8 cellular contexts compared by ENCODE assay signal in the genomic region with DNA sequence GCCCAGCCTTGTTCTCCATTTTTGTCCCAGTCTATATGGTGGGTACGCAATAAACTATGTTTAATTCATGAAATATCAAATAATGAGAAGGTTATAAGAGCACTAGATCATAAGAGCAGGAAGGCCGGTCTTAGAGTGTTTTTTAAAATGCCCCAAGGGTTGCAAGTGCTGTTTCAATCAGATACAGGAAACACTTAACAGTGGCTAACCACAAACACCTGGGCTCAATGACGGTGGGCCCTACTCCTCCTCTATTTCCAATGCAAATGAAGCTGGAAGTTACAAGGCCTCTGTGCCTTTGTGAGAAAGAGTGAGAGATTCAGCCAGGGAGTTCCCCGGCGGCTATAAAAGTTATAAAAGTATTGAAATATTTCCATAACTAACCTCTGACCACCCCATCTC. TPM values are rescaled to one million over a fixed set of nuclear protein-coding genes. Genes with fewer than 3 reads are reported as not detected.
A peak's percentile ranks its signal among the peaks of the same experiment; 100 is the strongest.
DNase-seq lines count a peak whose midpoint lies in the region; ATAC-seq, FAIRE-seq and TF ChIP-seq lines count a peak whose summit lies in the region.

No MANE protein-coding gene starts in this region.

- no peak overlapping the region for H3K27ac ChIP-seq in K562 (ENCODE audit: extremely low read depth, low read depth, low read length)
- H3K27ac ChIP-seq in thyroid gland, result no peak overlapping the region

- no peaks in the 10 kb centered on the region for H3K79me2 ChIP-seq in K562 (ENCODE audit: control insufficient read depth, insufficient read depth, low read length)

- DNase-seq in K562 (ENCODE audit: extremely low read depth in 1 of 4, low spot score in 3 of 4) (peak in 2 of 4 experiments; percentile 31 to 42), thyroid gland (no peak), ureter (ENCODE audit: low spot score) (no peak), AG08396 (ENCODE audit: low spot score) (no peak)
- peak; percentile 20 to 21 for DNase-seq in stimulated activated CD8-positive, alpha-beta memory T cell treated with anti-CD3 and anti-CD28 coated beads, Interleukin-2, amount 100 ng/mL, for 1 hour (ENCODE audit: low read depth in 2 of 2)

- no peak overlapping the region for H3K9ac ChIP-seq in K562 (ENCODE audit: insufficient read depth in 1 of 2, low read depth in 2 of 2, low read length in 2 of 2)

- no peak overlapping the region for H3K4me2 ChIP-seq in K562 (ENCODE audit: insufficient read depth, low read length)

- no peaks in the 10 kb centered on the region for H3K36me3 ChIP-seq in K562 (ENCODE audit: control insufficient read depth, insufficient read depth, low read length)
- H3K36me3 ChIP-seq in thyroid gland, result no peaks in the 10 kb centered on the region

- CTCF ChIA-PET in K562 (lab: Yijun Ruan, JAX; ENCODE audit: low intra/inter-chr PET ratio), result no interaction called here

- H4K20me1 ChIP-seq in K562 (replicated peaks; ENCODE audit: control insufficient read depth, insufficient read depth, low read length), result no peaks in the 10 kb centered on the region

- WGBS in K562 (ENCODE audit: insufficient coverage, low coverage, missing lambda C conversion rate), result 29% methylated on average over 5 of the region's 5 CpGs
- WGBS in thyroid gland, 2 donors, result 60 to 66% methylated on average over 5 of the region's 5 CpGs

- no peak for TF ChIP-seq CTCF in K562 (IDR thresholded peaks at IDR 0.05 in 2 of 3, conservative IDR thresholded peaks at IDR 0.05 in 1 of 3; ENCODE audit: insufficient read depth in 2 of 3, low read depth in 1 of 3, low read length in 3 of 3)
- TF ChIP-seq CTCF in thyroid gland (IDR thresholded peaks at IDR 0.05), result no peak

- in situ Hi-C loops in K562 (cut with MboI), result no loop called here

- no peak for TF ChIP-seq RAD21 in K562 (CRISPR knock-in tag; conservative IDR thresholded peaks at IDR 0.05 in 1 of 2, IDR thresholded peaks at IDR 0.05 in 1 of 2)

- H3K9me3 ChIP-seq in K562 (replicated peaks; ENCODE audit: control insufficient read depth, insufficient read depth, low read depth, low read length) (no peaks in the 10 kb centered on the region; the same call in 1 of the 2 replicates), thyroid gland (no peaks in the 10 kb centered on the region)

- peak; percentile 92 for ATAC-seq in HG03060 (IDR thresholded peaks at IDR 0.05; ENCODE audit: low read depth, unreplicated experiment)
- peak; percentile 44; the same call in 2 of the 3 replicates for ATAC-seq in K562

- FAIRE-seq in K562 (lab: Jason Lieb, UNC), result no peak

- H3K4me1 ChIP-seq in K562 (replicated peaks in 1 of 2; ENCODE audit: control insufficient read depth in 2 of 2, insufficient read depth in 2 of 2, low read length in 2 of 2) (peaks cover 3 to 6% of the 10 kb centered on the region in 2 experiments; a peak in 2 of 5 replicates), thyroid gland (no peaks in the 10 kb centered on the region)

- H3K4me3 ChIP-seq in K562, result no peak overlapping the region
- no peak overlapping the region for H3K4me3 ChIP-seq in thyroid gland (replicated peaks in 1 of 3)

- 0 out of 2 replicates have a peak overlapping the region, but pooled peaks have one; percentile 20 for H2AFZ ChIP-seq in K562 (ENCODE audit: low read depth, low read length)

- H3K9me1 ChIP-seq in K562 (ENCODE audit: control insufficient read depth, insufficient read depth, low read length), result no peaks in the 10 kb centered on the region

- POLR2A ChIA-PET in K562 (lab: Yijun Ruan, JAX), result interaction anchor here (0.8 kb wide), 1 partner anchor 15 kb away, joined by 4 read pairs; no protein-coding TSS in a partner anchor

- intact Hi-C loops in K562 (cut with micrococcal nuclease) (no loop called here), thyroid gland (cut with DNase I) (no loop called here)

- peaks cover 0 to 7% of the 10 kb centered on the region in 2 experiments; a peak in 1 of 5 replicates for H3K27me3 ChIP-seq in K562 (ENCODE audit: control insufficient read depth in 2 of 2, insufficient read depth in 2 of 2, low read length in 2 of 2)
- no peaks in the 10 kb centered on the region for H3K27me3 ChIP-seq in thyroid gland

- BruUV-seq in K562 (replicated peaks; lab: Mats Ljungman, UMichigan), result no TSS peak

- no peak for TF ChIP-seq EP300 in K562 (IDR thresholded peaks at IDR 0.05; ENCODE audit: low read length)

- peak; percentile 33 for TF ChIP-seq POLR2A in GM19193 (IDR thresholded peaks at IDR 0.05; ENCODE audit: extremely low read depth, insufficient read depth, insufficient read length)
- TF ChIP-seq POLR2A in Raji (IDR thresholded peaks at IDR 0.05; ENCODE audit: insufficient read depth, low read depth, low read length), result 0 out of 2 replicates have a peak, but pooled peaks have one; percentile 40
- no peak for TF ChIP-seq POLR2A in K562 (conservative IDR thresholded peaks at IDR 0.05)
- no peak for TF ChIP-seq POLR2A in thyroid gland (IDR thresholded peaks at IDR 0.05)

TF ChIP-seq in K562, 482 proteins besides CTCF, POLR2A, EP300 and RAD21 (continues in another document):
- TF ChIP-seq XRCC5 (IDR thresholded peaks at IDR 0.05; ENCODE audit: low read depth, low read length), result no peak

RNA-seq across cellular contexts. Expression of gene WDR33, which starts 18.9 kb away (rescaled TPM):
- total RNA-seq in K562 (2011; cell fraction: chromatin; rRNA removed; ENCODE audit: low replicate concordance), result 62.3 and 147 TPM in 2 replicates
- 25.3 and 36.8 TPM in 2 replicates for total RNA-seq in K562 (2011; cell fraction: nucleolus; rRNA removed)
- 76.0 and 124 TPM in 2 replicates for total RNA-seq in K562 (2011; cell fraction: nucleoplasm; rRNA removed)
- total RNA-seq in K562 (2014; rRNA removed) (24.2 and 29.2 TPM in 2 replicates), K562 (2014; rRNA removed; fragmentation: Illumina TruSeq; extraction: Trizol) (39.5 and 46.3 TPM in 2 replicates), K562 (2015; rRNA removed; fragmentation: Illumina TruSeq; extraction: Trizol) (34.3 and 36.9 TPM in 2 replicates), K562 (2021) (57.4 and 57.8 TPM in 2 replicates), thyroid gland (10 to 100 TPM; 54.4 to 95.8 (median 67.5) TPM), ureter (60.1 TPM)
- polyA plus RNA-seq in K562 (2011; rRNA removed) (53.6 and 56.8 TPM in 2 replicates), K562 (2014; fragmentation: Illumina TruSeq; extraction: Trizol) (31.1 and 36.2 TPM in 2 replicates), K562 (2014; fragmentation: Nextera tagmentation; extraction: Ambion mirVana) (10 to 100 TPM; 38.4 to 43.5 TPM), K562 (2014; rRNA removed) (25.0 and 26.7 TPM in 2 replicates)
- polyA plus RNA-seq in K562 (2011; cell fraction: cytosol; rRNA removed), result 10.0 and 21.9 TPM in 2 replicates
- polyA plus RNA-seq in K562 (2011; cell fraction: nucleus; rRNA removed), result 34.4 and 43.5 TPM in 2 replicates
- polyA plus RNA-seq in K562 (2012), result 22.1 and 23.0 TPM in 2 replicates
- 107 and 120 TPM in 2 replicates for polyA minus RNA-seq in K562 (2011; rRNA and poly(A)+ RNA removed)
- 27.3 and 32.9 TPM in 2 replicates for polyA minus RNA-seq in K562 (2011; cell fraction: cytosol; rRNA and poly(A)+ RNA removed)
- polyA minus RNA-seq in K562 (2011; cell fraction: nucleus; rRNA and poly(A)+ RNA removed), result 45.1 and 81.6 TPM in 2 replicates

RNA-seq across cellular contexts. Expression of gene POLR2D, which starts 28.1 kb away (rescaled TPM):
- 22.3 and 26.2 TPM in 2 replicates for total RNA-seq in K562 (2011; cell fraction: chromatin; rRNA removed; ENCODE audit: low replicate concordance)
- 9.7 and 10.7 TPM in 2 replicates for total RNA-seq in K562 (2011; cell fraction: nucleolus; rRNA removed)
- total RNA-seq in K562 (2011; cell fraction: nucleoplasm; rRNA removed), result 17.3 and 28.2 TPM in 2 replicates
- total RNA-seq in K562 (2014; rRNA removed), result 30.7 and 42.8 TPM in 2 replicates
- 62.1 and 77.0 TPM in 2 replicates for total RNA-seq in K562 (2014; rRNA removed; fragmentation: Illumina TruSeq; extraction: Trizol)
- total RNA-seq in K562 (2015; rRNA removed; fragmentation: Illumina TruSeq; extraction: Trizol), result 46.0 and 49.0 TPM in 2 replicates
- 83.6 and 91.0 TPM in 2 replicates for total RNA-seq in K562 (2021)
- polyA plus RNA-seq in K562 (2011; rRNA removed), result 37.5 and 67.8 TPM in 2 replicates
- polyA plus RNA-seq in K562 (2011; cell fraction: cytosol; rRNA removed), result 33.3 and 48.1 TPM in 2 replicates
- polyA plus RNA-seq in K562 (2011; cell fraction: nucleus; rRNA removed), result 17.3 and 18.2 TPM in 2 replicates
- polyA plus RNA-seq in K562 (2012), result 58.4 and 78.9 TPM in 2 replicates
- polyA plus RNA-seq in K562 (2014; fragmentation: Illumina TruSeq; extraction: Trizol), result 96.3 and 108 TPM in 2 replicates
- 10 to 100 TPM; 47.6 to 49.2 TPM for polyA plus RNA-seq in K562 (2014; fragmentation: Nextera tagmentation; extraction: Ambion mirVana)
- 44.5 and 51.4 TPM in 2 replicates for polyA plus RNA-seq in K562 (2014; rRNA removed)
- polyA minus RNA-seq in K562 (2011; rRNA and poly(A)+ RNA removed), result 31.8 and 55.4 TPM in 2 replicates
- 21.8 and 29.9 TPM in 2 replicates for polyA minus RNA-seq in K562 (2011; cell fraction: cytosol; rRNA and poly(A)+ RNA removed)
- 4.0 and 5.6 TPM in 2 replicates for polyA minus RNA-seq in K562 (2011; cell fraction: nucleus; rRNA and poly(A)+ RNA removed)
- 10 to 100 TPM in 3 of 4 donors, 1 to 10 TPM in 1; 8.6 to 11.4 (median 10.7) TPM for total RNA-seq in thyroid gland
- total RNA-seq in ureter, result 29.7 TPM

RNA-seq across cellular contexts. Expression of gene AMMECR1L, which starts 55.9 kb away (rescaled TPM):
- total RNA-seq in K562 (2011; cell fraction: chromatin; rRNA removed; ENCODE audit: low replicate concordance), result 23.9 and 25.5 TPM in 2 replicates
- total RNA-seq in K562 (2011; cell fraction: nucleolus; rRNA removed), result 13.4 and 14.2 TPM in 2 replicates
- total RNA-seq in K562 (2011; cell fraction: nucleoplasm; rRNA removed), result 14.6 and 16.1 TPM in 2 replicates
- total RNA-seq in K562 (2014; rRNA removed), result 6.5 and 7.3 TPM in 2 replicates
- total RNA-seq in K562 (2014; rRNA removed; fragmentation: Illumina TruSeq; extraction: Trizol), result 13.8 and 14.3 TPM in 2 replicates
- 11.2 and 11.5 TPM in 2 replicates for total RNA-seq in K562 (2015; rRNA removed; fragmentation: Illumina TruSeq; extraction: Trizol)
- total RNA-seq in K562 (2021), result 12.6 and 13.4 TPM in 2 replicates
- polyA plus RNA-seq in K562 (2011; rRNA removed), result 7.7 and 9.1 TPM in 2 replicates
- 6.2 and 9.0 TPM in 2 replicates for polyA plus RNA-seq in K562 (2011; cell fraction: cytosol; rRNA removed)
- polyA plus RNA-seq in K562 (2011; cell fraction: nucleus; rRNA removed), result 16.3 and 17.8 TPM in 2 replicates
- polyA plus RNA-seq in K562 (2012), result 9.5 and 9.9 TPM in 2 replicates
- 15.3 and 15.5 TPM in 2 replicates for polyA plus RNA-seq in K562 (2014; fragmentation: Illumina TruSeq; extraction: Trizol)
- polyA plus RNA-seq in K562 (2014; fragmentation: Nextera tagmentation; extraction: Ambion mirVana), result 1 to 10 TPM; 3.7 to 4.7 TPM
- 7.7 and 8.6 TPM in 2 replicates for polyA plus RNA-seq in K562 (2014; rRNA removed)
- 11.9 and 14.3 TPM in 2 replicates for polyA minus RNA-seq in K562 (2011; rRNA and poly(A)+ RNA removed)
- 5.4 and 7.9 TPM in 2 replicates for polyA minus RNA-seq in K562 (2011; cell fraction: cytosol; rRNA and poly(A)+ RNA removed)
- polyA minus RNA-seq in K562 (2011; cell fraction: nucleus; rRNA and poly(A)+ RNA removed), result 7.1 and 10.7 TPM in 2 replicates
- 10 to 100 TPM; 10.3 to 13.4 (median 11.5) TPM for total RNA-seq in thyroid gland
- 19.2 TPM for total RNA-seq in ureter

Comparison
In these comparisons a context has a peak if more than half of its experiments do, and no peak if none do; other contexts are left out.
1. POLR2A ChIP-seq: peak in GM19193 (single experiment) and Raji (single experiment); none in K562 (single experiment) and thyroid gland (0 of 2).
2. DNase-seq: peak in stimulated activated CD8-positive, alpha-beta memory T cell treated with anti-CD3 and anti-CD28 coated beads, Interleukin-2, amount 100 ng/mL, for 1 hour (2 of 2); none in thyroid gland (0 of 2), ureter (single experiment) and AG08396 (single experiment).